19 cellular contexts compared by ENCODE assay signal in genomic region chr4:92012899-92013867, GRCh38.
DNase-seq lines count a peak whose midpoint lies in the region; ATAC-seq and TF ChIP-seq lines count a peak whose summit lies in the region.
"Had no signal": no experiment of that assay in that cellular context is flagged by ENCODE, and none has a peak within 500 bp of the region (broad histone marks: within the 10 kb centered on the region; RNA-seq: fewer than 3 reads in every experiment).

No MANE protein-coding gene starts in this region.

- H3K36me3 Mint-ChIP-seq in H9 (ENCODE audit: insufficient read depth in 1 of 3, low read depth in 3 of 3): no peaks in the 10 kb centered on the region
- no peaks in the 10 kb centered on the region for H3K36me3 Mint-ChIP-seq in activated T-cell treated with anti-CD3 and anti-CD28 coated beads, Interleukin-2, amount 50 U/mL, for 72 hours (ENCODE audit: insufficient read depth in 2 of 2)
- H3K36me3 Mint-ChIP-seq in CD8-positive, alpha-beta T cell: no peaks in the 10 kb centered on the region
- H3K36me3 Mint-ChIP-seq: activated CD4-positive, alpha-beta memory T cell treated with anti-CD3 and anti-CD28 coated beads for 36 hours; stimulated activated naive B cell treated with anti-CD40 and anti-IgM and Interleukin-4, amounts not matched to agents 10 μg/mL and 1 μg/mL and 100 μg/mL, for 72 hours had no signal

- no peak overlapping the region for H2BK15ac ChIP-seq in H9 (ENCODE audit: low read depth, low read length)

- H4K20me1 ChIP-seq in H9 (ENCODE audit: control insufficient read depth, insufficient read depth, insufficient read length): no peaks in the 10 kb centered on the region
- H4K20me1 ChIP-seq: BLaER1 treated with 17β-estradiol and CSF1 and Interleukin-3, amounts not matched to agents 10 nM and 100 nM had no signal

- no peak overlapping the region for H4K5ac ChIP-seq in H9 (ENCODE audit: insufficient read length, low read depth, low read length)

- CTCF ChIA-PET in CD8-positive, alpha-beta T cell (lab: Charles Lee): no interaction called here

- DNase-seq in H9 (peak; percentile 59), amniotic epithelial cell (ENCODE audit: low read depth) (peak; percentile 5), iPS DF 6.9 (ENCODE audit: low read depth, low spot score) (peak; percentile 22), retina (peak; percentile 3), esophagus squamous epithelium (lab: John Stamatoyannopoulos, UW) (no peak)
- no peak for DNase-seq in activated T-cell treated with anti-CD3 and anti-CD28 coated beads, Interleukin-2, amount 50 U/mL, for 72 hours
- DNase-seq in CD8-positive, alpha-beta T cell: no peak
- DNase-seq: activated CD4-positive, alpha-beta memory T cell treated with anti-CD3 and anti-CD28 coated beads for 36 hours; adrenal gland; DND-41; Karpas-422; mesenchymal stem cell; NCI-H146; NCI-H446; stimulated activated naive B cell treated with anti-CD40 and anti-IgM and Interleukin-4, amounts not matched to agents 10 μg/mL and 1 μg/mL and 100 μg/mL, for 72 hours had no signal

- peak; percentile 88 for TF ChIP-seq CTCF in H9 (conservative IDR thresholded peaks at IDR 0.05)
- TF ChIP-seq CTCF in CD8-positive, alpha-beta T cell (IDR thresholded peaks at IDR 0.05): no peak
- TF ChIP-seq CTCF in esophagus squamous epithelium (IDR thresholded peaks at IDR 0.05): peak in 2 of 6 experiments; percentile 29 to 42

- no peak overlapping the region for H3K18ac ChIP-seq in H9 (ENCODE audit: insufficient read length, low read depth, low read length)

- H3K79me2 ChIP-seq in H9 (ENCODE audit: insufficient read depth, low read length): no peaks in the 10 kb centered on the region

- H3K27ac ChIP-seq in H9 (ENCODE audit: insufficient read length, low read depth, low read length) (no peak overlapping the region), iPS DF 6.9 (ENCODE audit: low read length) (no peak overlapping the region), esophagus squamous epithelium (no peak overlapping the region)
- H3K27ac ChIP-seq in CD8-positive, alpha-beta T cell (ENCODE audit: low read depth, low read length): no peak overlapping the region
- H3K27ac ChIP-seq: adrenal gland; BLaER1 treated with 17β-estradiol and CSF1 and Interleukin-3, amounts not matched to agents 10 nM and 100 nM; coronary artery; upper lobe of left lung had no signal

- no peak overlapping the region for H3T11ph ChIP-seq in H9 (ENCODE audit: low read length)

- H3K9me3 ChIP-seq in H9 (ENCODE audit: control insufficient read depth, low read depth, low read length) (no peaks in the 10 kb centered on the region), iPS DF 6.9 (ENCODE audit: control insufficient read depth, insufficient read depth, low read length) (no peaks in the 10 kb centered on the region), esophagus squamous epithelium (no peaks in the 10 kb centered on the region)
- no peaks in the 10 kb centered on the region for H3K9me3 ChIP-seq in CD8-positive, alpha-beta T cell (ENCODE audit: low read length)
- H3K9me3 ChIP-seq: adrenal gland, upper lobe of left lung had no signal

- ATAC-seq in activated T-cell treated with anti-CD3 and anti-CD28 coated beads, Interleukin-2, amount 50 U/mL, for 72 hours (replicated peaks in 1 of 2): no peak
- ATAC-seq in CD8-positive, alpha-beta T cell: no peak
- ATAC-seq: SK-N-SH treated with all-trans-retinoic acid at 6 μM for 48 hours; stimulated activated naive B cell treated with anti-CD40 and anti-IgM and Interleukin-4, amounts not matched to agents 10 μg/mL and 1 μg/mL and 100 μg/mL, for 72 hours had no signal

- no peak overlapping the region for H3K4me3 Mint-ChIP-seq in H9
- H3K4me3 Mint-ChIP-seq in activated T-cell treated with anti-CD3 and anti-CD28 coated beads, Interleukin-2, amount 50 U/mL, for 72 hours: no peak overlapping the region
- no peak overlapping the region for H3K4me3 Mint-ChIP-seq in CD8-positive, alpha-beta T cell
- H3K4me3 Mint-ChIP-seq: activated CD4-positive, alpha-beta memory T cell treated with anti-CD3 and anti-CD28 coated beads for 36 hours; stimulated activated naive B cell treated with anti-CD40 and anti-IgM and Interleukin-4, amounts not matched to agents 10 μg/mL and 1 μg/mL and 100 μg/mL, for 72 hours had no signal

- H3K36me3 ChIP-seq in iPS DF 6.9 (ENCODE audit: control insufficient read depth, insufficient read depth, low read length) (no peaks in the 10 kb centered on the region), esophagus squamous epithelium (no peaks in the 10 kb centered on the region)
- no peaks in the 10 kb centered on the region for H3K36me3 ChIP-seq in CD8-positive, alpha-beta T cell (ENCODE audit: insufficient read depth, low read length)
- H3K36me3 ChIP-seq: adrenal gland; BLaER1 treated with 17β-estradiol and CSF1 and Interleukin-3, amounts not matched to agents 10 nM and 100 nM; upper lobe of left lung had no signal

- H2AK5ac ChIP-seq in H9 (ENCODE audit: insufficient read length, low read length): no peak overlapping the region

- H4K91ac ChIP-seq in H9 (ENCODE audit: insufficient read length, low read depth, low read length): no peak overlapping the region

- no peak overlapping the region for H4K8ac ChIP-seq in H9 (replicated peaks; ENCODE audit: insufficient read length, low read depth, low read length)

- H3K27me3 Mint-ChIP-seq in H9 (ENCODE audit: low read depth): peaks cover 10% of the 10 kb centered on the region
- H3K27me3 Mint-ChIP-seq in activated T-cell treated with anti-CD3 and anti-CD28 coated beads, Interleukin-2, amount 50 U/mL, for 72 hours (ENCODE audit: low read depth): no peaks in the 10 kb centered on the region
- H3K27me3 Mint-ChIP-seq in CD8-positive, alpha-beta T cell (ENCODE audit: low read depth): no peaks in the 10 kb centered on the region
- H3K27me3 Mint-ChIP-seq: activated CD4-positive, alpha-beta memory T cell treated with anti-CD3 and anti-CD28 coated beads for 36 hours; stimulated activated naive B cell treated with anti-CD40 and anti-IgM and Interleukin-4, amounts not matched to agents 10 μg/mL and 1 μg/mL and 100 μg/mL, for 72 hours had no signal

- WGBS in H9 (ENCODE audit: extremely low coverage, insufficient read length, low lambda C conversion rate): no CpG with 5 or more reads among the region's 16 CpGs
- no CpG with 5 or more reads among the region's 16 CpGs for WGBS in iPS DF 6.9 (ENCODE audit: insufficient coverage, insufficient read length)
- WGBS in esophagus squamous epithelium, 2 donors: 36 to 40% methylated on average over 16 of the region's 16 CpGs

- H3K9me3 Mint-ChIP-seq in H9: peaks cover 0 to 8% of the 10 kb centered on the region in 2 experiments; a peak in 2 of 5 replicates
- peaks cover 8% of the 10 kb centered on the region in 2 donors for H3K9me3 Mint-ChIP-seq in activated T-cell treated with anti-CD3 and anti-CD28 coated beads, Interleukin-2, amount 50 U/mL, for 72 hours
- H3K9me3 Mint-ChIP-seq in CD8-positive, alpha-beta T cell: peaks cover 3% of the 10 kb centered on the region

- H3K27ac Mint-ChIP-seq in H9: no peak overlapping the region
- H3K27ac Mint-ChIP-seq in activated T-cell treated with anti-CD3 and anti-CD28 coated beads, Interleukin-2, amount 50 U/mL, for 72 hours: no peak overlapping the region
- no peak overlapping the region for H3K27ac Mint-ChIP-seq in CD8-positive, alpha-beta T cell
- H3K27ac Mint-ChIP-seq: activated CD4-positive, alpha-beta memory T cell treated with anti-CD3 and anti-CD28 coated beads for 36 hours; stimulated activated naive B cell treated with anti-CD40 and anti-IgM and Interleukin-4, amounts not matched to agents 10 μg/mL and 1 μg/mL and 100 μg/mL, for 72 hours had no signal

- no peak overlapping the region for H2BK120ac ChIP-seq in H9 (ENCODE audit: low read depth, low read length, poor library complexity, severe bottlenecking)

- H3K4me1 ChIP-seq in H9 (ENCODE audit: insufficient read depth, low read length): no peaks in the 10 kb centered on the region
- H3K4me1 ChIP-seq in iPS DF 6.9 (ENCODE audit: control insufficient read depth, insufficient read depth, low read length): no peaks in the 10 kb centered on the region
- H3K4me1 ChIP-seq in CD8-positive, alpha-beta T cell (ENCODE audit: insufficient read depth, low read length): no peaks in the 10 kb centered on the region
- H3K4me1 ChIP-seq in esophagus squamous epithelium: no peaks in the 10 kb centered on the region
- H3K4me1 ChIP-seq: adrenal gland; BLaER1 treated with 17β-estradiol and CSF1 and Interleukin-3, amounts not matched to agents 10 nM and 100 nM; upper lobe of left lung had no signal

- no peak overlapping the region for H3K23ac ChIP-seq in H9 (ENCODE audit: insufficient read length, low read depth, low read length)

- no peaks in the 10 kb centered on the region for H3K23me2 ChIP-seq in H9 (ENCODE audit: insufficient read length, low read depth, low read length, poor library complexity, severe bottlenecking)

- intact Hi-C loops in CD8-positive, alpha-beta T cell (cut with DNase I, micrococcal nuclease): no loop called here
- intact Hi-C loops in esophagus squamous epithelium (cut with DNase I): no loop called here

- POLR2A ChIA-PET in CD8-positive, alpha-beta T cell (lab: Charles Lee): no interaction called here

- H3K4ac ChIP-seq in H9 (ENCODE audit: low read depth, low read length): no peak overlapping the region

- peaks cover 10% of the 10 kb centered on the region in 2 experiments for H3K4me1 Mint-ChIP-seq in H9
- no peaks in the 10 kb centered on the region for H3K4me1 Mint-ChIP-seq in activated T-cell treated with anti-CD3 and anti-CD28 coated beads, Interleukin-2, amount 50 U/mL, for 72 hours (ENCODE audit: low read depth)
- no peaks in the 10 kb centered on the region for H3K4me1 Mint-ChIP-seq in CD8-positive, alpha-beta T cell (ENCODE audit: low read depth)
- H3K4me1 Mint-ChIP-seq: stimulated activated naive B cell treated with anti-CD40 and anti-IgM and Interleukin-4, amounts not matched to agents 10 μg/mL and 1 μg/mL and 100 μg/mL, for 72 hours had no signal

- no peak overlapping the region for H3K56ac ChIP-seq in H9 (ENCODE audit: insufficient read length, low read depth, low read length)

- no peak overlapping the region for H2AFZ ChIP-seq in H9 (ENCODE audit: low read length)

- no peak overlapping the region for H3K14ac ChIP-seq in H9 (ENCODE audit: insufficient read depth, low read length)

- no peak overlapping the region for H3K4me2 ChIP-seq in H9 (ENCODE audit: insufficient read depth, insufficient read length, low read length)
- H3K4me2 ChIP-seq: BLaER1 treated with 17β-estradiol and CSF1 and Interleukin-3, amounts not matched to agents 10 nM and 100 nM had no signal

- no peaks in the 10 kb centered on the region for H3K27me3 ChIP-seq in H9 (ENCODE audit: insufficient read depth, low read length)
- H3K27me3 ChIP-seq in iPS DF 6.9 (ENCODE audit: control insufficient read depth, insufficient read depth, low read length): no peaks in the 10 kb centered on the region
- no peaks in the 10 kb centered on the region for H3K27me3 ChIP-seq in CD8-positive, alpha-beta T cell (ENCODE audit: insufficient read depth, low read length)
- no peaks in the 10 kb centered on the region for H3K27me3 ChIP-seq in esophagus squamous epithelium
- H3K27me3 ChIP-seq: adrenal gland; BLaER1 treated with 17β-estradiol and CSF1 and Interleukin-3, amounts not matched to agents 10 nM and 100 nM; upper lobe of left lung had no signal

- no peak overlapping the region for H3K9ac ChIP-seq in H9 (ENCODE audit: extremely low read depth, insufficient read length, low read length)
- H3K9ac ChIP-seq: BLaER1 treated with 17β-estradiol and CSF1 and Interleukin-3, amounts not matched to agents 10 nM and 100 nM had no signal

- no peak overlapping the region for H3K4me3 ChIP-seq in iPS DF 6.9 (ENCODE audit: low read length)
- H3K4me3 ChIP-seq in CD8-positive, alpha-beta T cell (ENCODE audit: low read depth, low read length): no peak overlapping the region
- H3K4me3 ChIP-seq in esophagus squamous epithelium: no peak overlapping the region
- H3K4me3 ChIP-seq: adrenal gland; BLaER1 treated with 17β-estradiol and CSF1 and Interleukin-3, amounts not matched to agents 10 nM and 100 nM; coronary artery; upper lobe of left lung had no signal

- no peak overlapping the region for H2BK5ac ChIP-seq in H9 (ENCODE audit: insufficient read length, low read length)

- no peak overlapping the region for H2BK12ac ChIP-seq in H9 (ENCODE audit: insufficient read length, low read depth, low read length)

- TF ChIP-seq POLR2A in esophagus squamous epithelium (IDR thresholded peaks at IDR 0.05): no peak

- H3K79me1 ChIP-seq in H9 (ENCODE audit: insufficient read depth, low read depth, low read length, poor library complexity, severe bottlenecking): no peaks in the 10 kb centered on the region

- H2BK20ac ChIP-seq in H9 (ENCODE audit: low read depth, low read length, poor library complexity, severe bottlenecking): no peak overlapping the region

Comparison
In these comparisons a context has a peak if more than half of its experiments do, and no peak if none do; other contexts are left out.
1. DNase-seq: peak in H9 (single experiment), amniotic epithelial cell (single experiment), iPS DF 6.9 (single experiment) and retina (single experiment); none in activated T-cell treated with anti-CD3 and anti-CD28 coated beads, Interleukin-2, amount 50 U/mL, for 72 hours (0 of 2), CD8-positive, alpha-beta T cell (0 of 7) and esophagus squamous epithelium (single experiment).